ENCODE assay signal across 10 cellular contexts in the genomic region with DNA sequence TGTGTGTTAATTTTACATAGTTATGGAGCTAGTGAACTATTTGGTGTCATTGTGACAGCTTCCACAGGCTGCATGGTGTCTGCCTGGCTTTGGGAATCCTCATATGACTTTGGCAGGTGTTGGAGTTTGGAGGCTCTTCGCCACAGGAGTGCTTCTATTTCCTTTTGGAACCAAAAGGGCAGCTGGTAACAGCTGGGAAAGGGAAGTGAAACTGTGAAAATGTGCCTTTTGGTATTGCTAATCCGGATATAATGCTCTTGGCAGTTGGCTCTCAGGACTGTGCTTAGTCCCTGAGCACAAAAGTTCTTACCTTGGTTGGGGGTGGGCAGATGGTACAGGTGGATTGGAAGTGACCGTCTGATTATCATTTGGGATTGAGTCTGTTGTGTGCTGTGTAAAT. TPM values are rescaled to one million over a fixed set of nuclear protein-coding genes. Genes with fewer than 3 reads are reported as not detected.
DNase-seq lines count a peak whose midpoint lies in the region; ATAC-seq and TF ChIP-seq lines count a peak whose summit lies in the region.
"Had no signal": no experiment of that assay in that cellular context is flagged by ENCODE, and none has a peak within 500 bp of the region (broad histone marks: within the 10 kb centered on the region; RNA-seq: fewer than 3 reads in every experiment).

No MANE protein-coding gene starts in this region.

- H3K9me3 Mint-ChIP-seq in CD4-positive, alpha-beta T cell = no peaks in the 10 kb centered on the region
- no peaks in the 10 kb centered on the region for H3K9me3 Mint-ChIP-seq in activated CD8-positive, alpha-beta T cell treated with anti-CD3 and anti-CD28 coated beads for 36 hours
- H3K9me3 Mint-ChIP-seq in progenitor cell of endocrine pancreas (ENCODE audit: low read depth) = no peaks in the 10 kb centered on the region

- H3K9me3 ChIP-seq in CD4-positive, alpha-beta T cell (ENCODE audit: control insufficient read depth, low read length) = no peaks in the 10 kb centered on the region
- H3K9me3 ChIP-seq in adrenal gland (replicated peaks in 1 of 3) = no peaks in the 10 kb centered on the region
- H3K9me3 ChIP-seq: BE2C, SJSA1 had no signal

- no peak overlapping the region for H3K4me3 ChIP-seq in adrenal gland
- H3K4me3 ChIP-seq: SJSA1 had no signal

- H3K36me3 ChIP-seq in adrenal gland (replicated peaks in 1 of 2) = peaks cover 0 to 15% of the 10 kb centered on the region in 2 donors

- H3K27me3 ChIP-seq in CD4-positive, alpha-beta T cell (ENCODE audit: control insufficient read depth, insufficient read depth, low read length) = no peaks in the 10 kb centered on the region
- H3K27me3 ChIP-seq in adrenal gland = no peaks in the 10 kb centered on the region
- H3K27me3 ChIP-seq: BE2C, SJSA1 had no signal

- H3K4me3 Mint-ChIP-seq in CD4-positive, alpha-beta T cell = no peak overlapping the region
- H3K4me3 Mint-ChIP-seq in activated CD8-positive, alpha-beta T cell treated with anti-CD3 and anti-CD28 coated beads for 36 hours = no peak overlapping the region
- no peak overlapping the region for H3K4me3 Mint-ChIP-seq in progenitor cell of endocrine pancreas (ENCODE audit: low read depth)

- H3K27ac Mint-ChIP-seq in CD4-positive, alpha-beta T cell = peak overlapping the region; percentile 64
- H3K27ac Mint-ChIP-seq in activated CD8-positive, alpha-beta T cell treated with anti-CD3 and anti-CD28 coated beads for 36 hours = peak overlapping the region; percentile 62
- no peak overlapping the region for H3K27ac Mint-ChIP-seq in progenitor cell of endocrine pancreas

- TF ChIP-seq POLR2A in adrenal gland (IDR thresholded peaks at IDR 0.05) = no peak

- peaks cover 26% of the 10 kb centered on the region for H3K4me1 Mint-ChIP-seq in CD4-positive, alpha-beta T cell (ENCODE audit: low read depth)
- H3K4me1 Mint-ChIP-seq in activated CD8-positive, alpha-beta T cell treated with anti-CD3 and anti-CD28 coated beads for 36 hours (ENCODE audit: low read depth) = peaks cover 36% of the 10 kb centered on the region
- peaks cover 1% of the 10 kb centered on the region for H3K4me1 Mint-ChIP-seq in progenitor cell of endocrine pancreas (ENCODE audit: low read depth)

- H3K36me3 Mint-ChIP-seq in CD4-positive, alpha-beta T cell (ENCODE audit: low read depth) = peaks cover 62% of the 10 kb centered on the region
- H3K36me3 Mint-ChIP-seq in activated CD8-positive, alpha-beta T cell treated with anti-CD3 and anti-CD28 coated beads for 36 hours (ENCODE audit: low read depth) = peaks cover 18% of the 10 kb centered on the region
- H3K36me3 Mint-ChIP-seq in progenitor cell of endocrine pancreas (ENCODE audit: insufficient read depth) = peaks cover 13% of the 10 kb centered on the region

- 69 to 84% (median 76%) methylated on average over 3 of the region's 3 CpGs for WGBS in adrenal gland, 4 donors

- no peak for ATAC-seq in CD4-positive, alpha-beta T cell (ENCODE audit: poor library complexity)
- ATAC-seq in GM19463 (IDR thresholded peaks at IDR 0.05; ENCODE audit: unreplicated experiment) (peak; percentile 68), HG03175 (IDR thresholded peaks at IDR 0.05; ENCODE audit: unreplicated experiment) (peak; percentile 74)
- no peak for ATAC-seq in activated CD8-positive, alpha-beta T cell treated with anti-CD3 and anti-CD28 coated beads for 36 hours

- no peak for DNase-seq in CD4-positive, alpha-beta T cell
- no peak for DNase-seq in activated CD8-positive, alpha-beta T cell treated with anti-CD3 and anti-CD28 coated beads for 36 hours
- DNase-seq in progenitor cell of endocrine pancreas (ENCODE audit: low spot score, unreplicated experiment) (no peak), adrenal gland (no peak), OCI-M1 (lab: John Stamatoyannopoulos, UW) (no peak)
- DNase-seq in activated T-cell treated with anti-CD3 and anti-CD28 coated beads, Interleukin-2, amount 50 U/mL, for 48 hours = no peak
- DNase-seq: BE2C had no signal

- intact Hi-C loops in CD4-positive, alpha-beta T cell (cut with DNase I, micrococcal nuclease) = loop anchor here in 1 of 2 experiments (10.0 kb wide), 1 partner anchor 1572 kb away; no protein-coding TSS in a partner anchor
- intact Hi-C loops in activated CD8-positive, alpha-beta T cell treated with anti-CD3 and anti-CD28 coated beads for 36 hours (cut with micrococcal nuclease) = loop anchor here (5.0 to 10.0 kb wide), 2 partner anchors 248 to 280 kb away; no protein-coding TSS in a partner anchor
- intact Hi-C loops in adrenal gland (cut with DNase I) = loop anchor here in 1 of 2 donors (10.0 kb wide), 1 partner anchor 282 kb away; no protein-coding TSS in a partner anchor

- TF ChIP-seq CTCF in CD4-positive, alpha-beta T cell (IDR thresholded peaks at IDR 0.05) = no peak
- TF ChIP-seq CTCF in activated CD8-positive, alpha-beta T cell treated with anti-CD3 and anti-CD28 coated beads for 36 hours (IDR thresholded peaks at IDR 0.05) = no peak
- TF ChIP-seq CTCF in progenitor cell of endocrine pancreas (IDR thresholded peaks at IDR 0.05; ENCODE audit: unreplicated experiment) (no peak), adrenal gland (IDR thresholded peaks at IDR 0.05) (no peak)

- H3K4me1 ChIP-seq in adrenal gland (replicated peaks in 1 of 2) = no peaks in the 10 kb centered on the region
- H3K4me1 ChIP-seq: BE2C, SJSA1 had no signal

- CTCF ChIA-PET in CD4-positive, alpha-beta T cell (lab: Charles Lee) = no interaction called here
- CTCF ChIA-PET in activated CD8-positive, alpha-beta T cell treated with anti-CD3 and anti-CD28 coated beads for 36 hours (lab: Charles Lee) = interaction anchor here (1.1 kb wide), 1 partner anchor 246 kb away, joined by 3 read pairs; no protein-coding TSS in a partner anchor

- POLR2A ChIA-PET in CD4-positive, alpha-beta T cell (lab: Charles Lee) = interaction anchor here (2.6 kb wide), 1 partner anchor 18 kb away, joined by 12 read pairs; the partner anchor contains the start of genes OFD1 and TRAPPC2
- POLR2A ChIA-PET in activated CD8-positive, alpha-beta T cell treated with anti-CD3 and anti-CD28 coated beads for 36 hours (lab: Charles Lee) = interaction anchor here (0.9 kb wide), 1 partner anchor 277 kb away, joined by 3 read pairs; the partner anchor contains the start of gene GEMIN8

- no peak overlapping the region for H3K27ac ChIP-seq in CD4-positive, alpha-beta T cell (ENCODE audit: low read depth, low read length)
- H3K27ac ChIP-seq in adrenal gland = no peak overlapping the region
- H3K27ac ChIP-seq: SJSA1 had no signal

- H3K27me3 Mint-ChIP-seq in CD4-positive, alpha-beta T cell = no peaks in the 10 kb centered on the region
- H3K27me3 Mint-ChIP-seq in activated CD8-positive, alpha-beta T cell treated with anti-CD3 and anti-CD28 coated beads for 36 hours = no peaks in the 10 kb centered on the region
- no peaks in the 10 kb centered on the region for H3K27me3 Mint-ChIP-seq in progenitor cell of endocrine pancreas

RNA-seq across cellular contexts. Expression of gene OFD1, which starts 18.1 kb away (rescaled TPM):
- total RNA-seq in CD4-positive, alpha-beta T cell = 10 to 100 TPM; 59.1 to 60.0 TPM
- total RNA-seq in activated CD8-positive, alpha-beta T cell treated with anti-CD3 and anti-CD28 coated beads for 36 hours = 10 to 100 TPM; 32.4 to 34.5 TPM
- total RNA-seq in progenitor cell of endocrine pancreas (58.5 and 65.4 TPM in 2 replicates), adrenal gland (10 to 100 TPM in 6 of 8 donors, 1 to 10 TPM in 2; 5.6 to 21.0 (median 14.1) TPM)
- 100 to 1,000 TPM in 1 of 3 donors, 10 to 100 TPM in 2; 11.8 to 129 (median 65.6) TPM for polyA plus RNA-seq in adrenal gland

RNA-seq across cellular contexts. Expression of gene TRAPPC2, which starts 18.2 kb away (rescaled TPM):
- total RNA-seq in CD4-positive, alpha-beta T cell = 10 to 100 TPM; 21.4 to 22.3 TPM
- total RNA-seq in activated CD8-positive, alpha-beta T cell treated with anti-CD3 and anti-CD28 coated beads for 36 hours = 10 to 100 TPM; 16.0 to 19.2 TPM
- total RNA-seq in progenitor cell of endocrine pancreas = 22.6 and 23.4 TPM in 2 replicates
- 10 to 100 TPM in 7 of 8 donors, 1 to 10 TPM in 1; 8.8 to 20.5 (median 12.6) TPM for total RNA-seq in adrenal gland
- polyA plus RNA-seq in adrenal gland = 1 to 10 TPM; 4.3 to 6.8 (median 6.2) TPM

Comparison
In these comparisons a context has a peak if more than half of its experiments do, and no peak if none do; other contexts are left out.
1. ATAC-seq: peak in GM19463 (single experiment) and HG03175 (single experiment); none in CD4-positive, alpha-beta T cell (single experiment) and activated CD8-positive, alpha-beta T cell treated with anti-CD3 and anti-CD28 coated beads for 36 hours (single experiment).